ENCODE assay signal across 1 cellular context in genomic region chr19:42201489-42202289, GRCh38.
TF ChIP-seq lines count a peak whose summit lies in the region.

No MANE protein-coding gene starts in this region.

TF ChIP-seq in HepG2, 621 proteins besides CTCF, POLR2A, EP300 and RAD21:
- TF ChIP-seq ZNF609 (CRISPR knock-in tag; IDR thresholded peaks at IDR 0.05; ENCODE audit: borderline replicate concordance), result no peak
- TF ChIP-seq ZNF768 (CRISPR knock-in tag; IDR thresholded peaks at IDR 0.05), result peak; percentile 61; the same call in 1 of the 2 replicates
TF ChIP-seq in HepG2: peak in this region for 1.
